In genomic region chr5:173242079-173242478, GRCh38 we compare ENCODE assay signal across 23 cellular contexts. TPM values are rescaled to one million over a fixed set of nuclear protein-coding genes. Genes with fewer than 3 reads are reported as not detected.
DNase-seq lines count a peak whose midpoint lies in the region; ATAC-seq and TF ChIP-seq lines count a peak whose summit lies in the region.
"Had no signal": no experiment of that assay in that cellular context is flagged by ENCODE, and none has a peak within 500 bp of the region (broad histone marks: within the 10 kb centered on the region; RNA-seq: fewer than 3 reads in every experiment).

No MANE protein-coding gene starts in this region.

- no peak overlapping the region for H3K27ac Mint-ChIP-seq in activated T-cell treated with anti-CD3 and anti-CD28 coated beads, Interleukin-2, amount 50 U/mL, for 72 hours
- no peak overlapping the region for H3K27ac Mint-ChIP-seq in stimulated activated effector memory CD8-positive, alpha-beta T cell treated with anti-CD3 and anti-CD28 coated beads, Interleukin-12 subunit alpha, Interleukin-12 subunit beta, amount 100 ng/mL, for 72 hours

- ATAC-seq in activated T-cell treated with anti-CD3 and anti-CD28 coated beads, Interleukin-2, amount 50 U/mL, for 72 hours (replicated peaks in 1 of 2): peak; percentile 13 to 18
- peak; percentile 24 for ATAC-seq in stimulated activated effector memory CD8-positive, alpha-beta T cell treated with anti-CD3 and anti-CD28 coated beads, Interleukin-12 subunit alpha, Interleukin-12 subunit beta, amount 100 ng/mL, for 72 hours
- ATAC-seq in GM19467 (IDR thresholded peaks at IDR 0.05; ENCODE audit: unreplicated experiment): no peak

- H3K9me3 Mint-ChIP-seq in activated T-cell treated with anti-CD3 and anti-CD28 coated beads, Interleukin-2, amount 50 U/mL, for 72 hours: no peaks in the 10 kb centered on the region
- no peaks in the 10 kb centered on the region for H3K9me3 Mint-ChIP-seq in stimulated activated effector memory CD8-positive, alpha-beta T cell treated with anti-CD3 and anti-CD28 coated beads, Interleukin-12 subunit alpha, Interleukin-12 subunit beta, amount 100 ng/mL, for 72 hours

- H3K4me3 ChIP-seq in left ventricle myocardium inferior: peak overlapping the region; percentile 76
- H3K4me3 ChIP-seq: GM23248, MG63, PC-9, SJCRH30 had no signal

- intact Hi-C loops in left ventricle myocardium inferior (cut with micrococcal nuclease): no loop called here

- H3K36me3 ChIP-seq in left ventricle myocardium inferior: no peaks in the 10 kb centered on the region
- H3K36me3 ChIP-seq: MG63, SJCRH30 had no signal

- peaks cover 29% of the 10 kb centered on the region for H3K4me1 Mint-ChIP-seq in activated T-cell treated with anti-CD3 and anti-CD28 coated beads, Interleukin-2, amount 50 U/mL, for 72 hours (ENCODE audit: low read depth)
- H3K4me1 Mint-ChIP-seq in stimulated activated effector memory CD8-positive, alpha-beta T cell treated with anti-CD3 and anti-CD28 coated beads, Interleukin-12 subunit alpha, Interleukin-12 subunit beta, amount 100 ng/mL, for 72 hours: peaks cover 13% of the 10 kb centered on the region

- peaks cover 100% of the 10 kb centered on the region for H3K27me3 ChIP-seq in left ventricle myocardium inferior (ENCODE audit: low read depth)
- H3K27me3 ChIP-seq: SJCRH30 had no signal

- peaks cover 70% of the 10 kb centered on the region for H3K4me1 ChIP-seq in left ventricle myocardium inferior

- no peak overlapping the region for H3K4me3 Mint-ChIP-seq in activated T-cell treated with anti-CD3 and anti-CD28 coated beads, Interleukin-2, amount 50 U/mL, for 72 hours
- H3K4me3 Mint-ChIP-seq in stimulated activated effector memory CD8-positive, alpha-beta T cell treated with anti-CD3 and anti-CD28 coated beads, Interleukin-12 subunit alpha, Interleukin-12 subunit beta, amount 100 ng/mL, for 72 hours: no peak overlapping the region

- H3K27me3 Mint-ChIP-seq in activated T-cell treated with anti-CD3 and anti-CD28 coated beads, Interleukin-2, amount 50 U/mL, for 72 hours (ENCODE audit: low read depth): peaks cover 88% of the 10 kb centered on the region

- H3K9me3 ChIP-seq in left ventricle myocardium inferior (replicated peaks): no peaks in the 10 kb centered on the region
- H3K9me3 ChIP-seq: MG63, SJCRH30 had no signal

- H3K27ac ChIP-seq in left ventricle myocardium inferior (replicated peaks): peak overlapping the region; percentile 91
- H3K27ac ChIP-seq: 22Rv1, C4-2B, GM23248, PC-9, RWPE1, SJCRH30 had no signal

- no peak for TF ChIP-seq CTCF in left ventricle myocardium inferior (IDR thresholded peaks at IDR 0.05; ENCODE audit: borderline replicate concordance)

- H3K36me3 Mint-ChIP-seq in activated T-cell treated with anti-CD3 and anti-CD28 coated beads, Interleukin-2, amount 50 U/mL, for 72 hours (ENCODE audit: insufficient read depth in 2 of 2): peaks cover 0 to 2% of the 10 kb centered on the region in 2 donors
- peaks cover 6% of the 10 kb centered on the region for H3K36me3 Mint-ChIP-seq in stimulated activated effector memory CD8-positive, alpha-beta T cell treated with anti-CD3 and anti-CD28 coated beads, Interleukin-12 subunit alpha, Interleukin-12 subunit beta, amount 100 ng/mL, for 72 hours

- DNase-seq in activated T-cell treated with anti-CD3 and anti-CD28 coated beads, Interleukin-2, amount 50 U/mL, for 72 hours: no peak
- no peak for DNase-seq in activated T-cell treated with anti-CD3 and anti-CD28 coated beads for 4 hours
- DNase-seq in left ventricle myocardium inferior: no peak
- DNase-seq in mesenteric fat pad (ENCODE audit: low spot score): peak; percentile 55
- DNase-seq in stimulated activated effector memory CD8-positive, alpha-beta T cell treated with anti-CD3 and anti-CD28 coated beads, Interleukin-12 subunit alpha, Interleukin-12 subunit beta, amount 100 ng/mL, for 72 hours (ENCODE audit: low spot score in 2 of 2): no peak
- no peak for DNase-seq in NCI-H146 treated with DMSO at 0.1 percent for 48 hours (lab: John Stamatoyannopoulos, UW; ENCODE audit: unreplicated experiment)
- no peak for DNase-seq in NCI-H1436 treated with DMSO at 0.1 percent for 48 hours (lab: John Stamatoyannopoulos, UW)
- DNase-seq: AML-193, DND-41, GM23248, Kasumi-1, MG63, NCI-H1048, NCI-H1436, NCI-H2029 treated with DMSO at 0.1 percent for 48 hours, NCI-H2171, NCI-H526, PC-9, SJCRH30 had no signal

RNA-seq across cellular contexts. Expression of gene NKX2-5, which starts 7.1 kb away (rescaled TPM):
- total RNA-seq in activated T-cell treated with anti-CD3 and anti-CD28 coated beads, Interleukin-2, amount 50 U/mL, for 72 hours: under 1 TPM in 1 of 2 donors, not detected in 1; 0.26 TPM
- total RNA-seq in left ventricle myocardium inferior (248 TPM), mesenteric fat pad (not detected)
- total RNA-seq: GM23248 had no signal

Comparison
In these comparisons a context has a peak if more than half of its experiments do, and no peak if none do; other contexts are left out.
1. RNA of gene NKX2-5, which starts 7.1 kb away (total RNA-seq): 248 TPM in left ventricle myocardium inferior (single experiment); 0.26 TPM in activated T-cell treated with anti-CD3 and anti-CD28 coated beads, Interleukin-2, amount 50 U/mL, for 72 hours and not detected in mesenteric fat pad (single experiment); every median in the first group is over 100 times any median in the second.